Comparison of ENCODE assay signal across 22 cellular contexts in the genomic region with DNA sequence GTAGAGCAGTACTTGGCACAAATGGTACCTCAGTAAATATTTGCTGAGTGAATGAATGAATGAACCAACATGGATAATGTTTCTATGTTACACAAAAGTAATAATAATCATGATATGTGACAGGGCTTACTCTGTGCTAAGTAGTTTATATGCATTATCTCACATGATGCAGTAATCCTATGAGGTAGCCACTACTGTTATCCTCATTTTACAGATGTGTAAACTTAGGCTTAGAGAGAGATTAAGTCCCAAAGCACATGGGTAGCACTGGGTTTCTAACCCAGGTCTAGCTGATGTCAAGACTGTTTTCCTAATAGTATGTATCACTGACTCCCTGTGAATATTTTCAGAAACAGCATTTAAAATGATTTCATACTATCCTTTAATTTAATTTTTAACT.
"Had no signal": no experiment of that assay in that cellular context is flagged by ENCODE, and none has a peak within 500 bp of the region (broad histone marks: within the 10 kb centered on the region; RNA-seq: fewer than 3 reads in every experiment).

No MANE protein-coding gene starts in this region.

- H3K9me3 ChIP-seq: colonic mucosa, esophagus muscularis mucosa, gastrocnemius medialis, heart right ventricle, left lung, lower lobe of right lung, mucosa of descending colon had no signal

- H3K36me3 ChIP-seq: colonic mucosa, esophagus muscularis mucosa, gastrocnemius medialis, heart right ventricle, left lung, lower lobe of right lung had no signal

- FAIRE-seq: endothelial cell of umbilical vein, islet of Langerhans, keratinocyte had no signal

- H3K27me3 ChIP-seq: colonic mucosa, gastrocnemius medialis, heart right ventricle, left lung had no signal

- H3K27ac ChIP-seq: colonic mucosa, esophagus muscularis mucosa, gastrocnemius medialis, heart right ventricle, left lung, lower lobe of right lung had no signal

- H3K4me3 ChIP-seq: colonic mucosa, esophagus muscularis mucosa, gastrocnemius medialis, heart right ventricle, left lung, lower lobe of right lung, mucosa of descending colon had no signal

- DNase-seq: colonic mucosa; cortex of kidney; effector CD8-positive, alpha-beta T cell; effector memory CD8-positive, alpha-beta T cell; foreskin fibroblast; foreskin melanocyte; gastrocnemius medialis; glutamatergic neuron; head of caudate nucleus; heart right ventricle; hippocampal formation; left cardiac atrium; left lung; left ventricle myocardium superior; lower lobe of right lung; mesenchymal stem cell; mucosa of descending colon; naive B cell had no signal

- ATAC-seq: effector memory CD8-positive, alpha-beta T cell; gastrocnemius medialis; heart right ventricle; left cardiac atrium; left lung; left ventricle myocardium superior; lower lobe of right lung; mucosa of descending colon had no signal

- H3K4me1 ChIP-seq: colonic mucosa, esophagus muscularis mucosa, gastrocnemius medialis, left lung, lower lobe of right lung had no signal
